In the genomic region with DNA sequence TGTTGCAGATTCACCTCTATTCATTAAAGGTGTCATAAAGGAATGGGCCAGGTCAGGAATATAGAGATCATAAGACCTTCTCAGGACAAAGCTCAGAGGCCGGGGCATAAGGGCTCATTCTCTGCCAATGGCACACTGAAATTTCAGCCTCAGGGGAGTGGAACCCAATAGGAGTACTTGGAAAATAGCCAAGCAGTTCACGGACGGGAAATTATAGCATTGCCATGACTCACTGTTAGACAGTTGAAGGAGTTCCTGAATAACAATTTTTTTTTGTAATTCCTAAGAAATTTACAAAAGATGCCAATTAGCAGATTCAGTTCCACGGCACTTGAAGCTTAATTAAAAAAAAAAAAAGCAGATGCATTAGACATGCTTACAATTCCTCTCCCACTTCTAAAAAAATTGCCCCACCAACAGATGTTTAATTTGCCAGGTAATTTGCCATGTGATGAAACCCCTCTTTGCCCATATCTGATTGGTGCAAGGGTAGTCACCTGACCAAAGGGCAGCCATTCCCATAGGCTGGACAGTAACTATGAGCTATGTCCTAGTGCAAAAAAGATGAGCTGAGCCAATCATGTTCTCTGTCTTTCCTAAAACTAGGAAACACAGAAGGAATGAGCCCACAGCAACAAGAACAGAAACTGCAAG, we compare ENCODE assay signal across 8 cellular contexts. TPM values are rescaled to one million over a fixed set of nuclear protein-coding genes. Genes with fewer than 3 reads are reported as not detected.
DNase-seq lines count a peak whose midpoint lies in the region.

No MANE protein-coding gene starts in this region.

- DNase-seq in DMS 273 (lab: John Stamatoyannopoulos, UW; ENCODE audit: unreplicated experiment) (peak; percentile 92), NCI-H2029 treated with DMSO at 0.1 percent for 48 hours (lab: John Stamatoyannopoulos, UW) (peak; percentile 10), brain pericyte (ENCODE audit: low read depth, low spot score) (peak; percentile 51), lung microvascular endothelial cell (ENCODE audit: low read depth in 2 of 2) (peak; percentile 86 to 94), posterior vena cava (ENCODE audit: low spot score) (no peak), G401 (ENCODE audit: low spot score) (no peak), C1 segment of cervical spinal cord (lab: John Stamatoyannopoulos, UW) (no peak)
- no peak for DNase-seq in stimulated activated CD8-positive, alpha-beta memory T cell treated with anti-CD3 and anti-CD28 coated beads, Interleukin-4, amount 100 ng/mL, for 48 hours

- in situ Hi-C loops in G401 (cut with HindIII; ENCODE audit: low sequenced_read_pairs): no loop called here

- intact Hi-C loops in posterior vena cava (cut with DNase I): loop anchor here in 1 of 2 donors (10.0 kb wide), 1 partner anchor 126 kb away; a partner anchor contains a TSS

RNA-seq across cellular contexts. Expression of a gene that starts 58.6 kb away (rescaled TPM):
- 1.7 and 2.2 TPM in 2 replicates for total RNA-seq in lung microvascular endothelial cell
- 1 to 10 TPM; 6.6 to 9.9 TPM for total RNA-seq in posterior vena cava
- 13.2 and 19.9 TPM in 2 replicates for total RNA-seq in G401 (2014; rRNA removed; shearing (Covaris generic))

RNA-seq across cellular contexts. Expression of a gene that starts 58.7 kb away (rescaled TPM):
- total RNA-seq in lung microvascular endothelial cell (45.4 and 60.4 TPM in 2 replicates), posterior vena cava (10 to 100 TPM; 38.4 to 39.1 TPM)
- 155 and 193 TPM in 2 replicates for total RNA-seq in G401 (2014; rRNA removed; shearing (Covaris generic))

Comparison
In these comparisons a context has a peak if more than half of its experiments do, and no peak if none do; other contexts are left out.
1. DNase-seq: peak in DMS 273 (single experiment), NCI-H2029 treated with DMSO at 0.1 percent for 48 hours (single experiment), brain pericyte (single experiment) and lung microvascular endothelial cell (2 of 2); none in posterior vena cava (single experiment), G401 (single experiment), stimulated activated CD8-positive, alpha-beta memory T cell treated with anti-CD3 and anti-CD28 coated beads, Interleukin-4, amount 100 ng/mL, for 48 hours (single experiment) and C1 segment of cervical spinal cord (0 of 14).